In genomic region chr13:25171517-25172302, GRCh38 we compare ENCODE assay signal across 8 cellular contexts.
DNase-seq lines count a peak whose midpoint lies in the region; ATAC-seq and TF ChIP-seq lines count a peak whose summit lies in the region.

A gene with protein sequence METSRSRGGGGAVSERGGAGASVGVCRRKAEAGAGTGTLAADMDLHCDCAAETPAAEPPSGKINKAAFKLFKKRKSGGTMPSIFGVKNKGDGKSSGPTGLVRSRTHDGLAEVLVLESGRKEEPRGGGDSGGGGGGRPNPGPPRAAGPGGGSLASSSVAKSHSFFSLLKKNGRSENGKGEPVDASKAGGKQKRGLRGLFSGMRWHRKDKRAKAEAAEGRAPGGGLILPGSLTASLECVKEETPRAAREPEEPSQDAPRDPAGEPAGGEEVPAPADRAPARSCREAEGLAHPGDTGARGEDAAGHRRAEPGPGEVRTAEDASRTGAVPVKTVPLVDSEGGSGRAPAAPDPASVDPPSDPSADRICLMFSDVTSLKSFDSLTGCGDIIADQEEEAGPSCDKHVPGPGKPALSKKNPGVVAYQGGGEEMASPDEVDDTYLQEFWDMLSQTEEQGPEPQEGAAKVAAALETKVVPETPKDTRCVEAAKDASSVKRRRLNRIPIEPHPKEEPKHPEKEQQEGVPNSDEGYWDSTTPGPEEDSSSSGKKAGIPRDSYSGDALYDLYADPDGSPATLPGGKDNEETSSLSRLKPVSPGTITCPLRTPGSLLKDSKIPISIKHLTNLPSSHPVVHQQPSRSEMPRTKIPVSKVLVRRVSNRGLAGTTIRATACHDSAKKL (minus strand): TSS chr13:25172288. CDS start chr13:25171619, 669 bp downstream.

- ATAC-seq in HG03280 (IDR thresholded peaks at IDR 0.05; ENCODE audit: unreplicated experiment) (no peak), GM21619 (IDR thresholded peaks at IDR 0.05; ENCODE audit: unreplicated experiment) (no peak)

- peak within 1 kb of the TSS; percentile 82 for H3K4me3 ChIP-seq in WERI-Rb-1 (ENCODE audit: low read depth, low read length)
- H3K4me3 ChIP-seq in foreskin fibroblast (ENCODE audit: low read depth in 1 of 2, low read length in 2 of 2) = peak within 1 kb of the TSS in 1 of 2 donors; percentile 15

- peaks cover 44% of the 10 kb centered on the region for H3K36me3 ChIP-seq in WERI-Rb-1

- no peaks in the 10 kb centered on the region for H3K27me3 ChIP-seq in WERI-Rb-1 (ENCODE audit: insufficient read depth, low read depth, severe bottlenecking)

- no peaks in the 10 kb centered on the region for H3K9me3 ChIP-seq in WERI-Rb-1 (ENCODE audit: severe bottlenecking)

- H3K27ac ChIP-seq in WERI-Rb-1 = peak within 1 kb of the TSS; percentile 97

- TF ChIP-seq CTCF in WERI-Rb-1 (IDR thresholded peaks at IDR 0.05; ENCODE audit: low read depth, low read length) (no peak), foreskin fibroblast (IDR thresholded peaks at IDR 0.05; ENCODE audit: low read depth, low read length) (no peak)

- peak; percentile 42 for DNase-seq in stimulated activated CD4-positive, alpha-beta T cell treated with anti-CD3 and anti-CD28 coated beads, Interleukin-15, amount 100 ng/mL, for 24 hours
- no peak for DNase-seq in stimulated activated CD4-positive, alpha-beta T cell treated with anti-CD3 and anti-CD28 coated beads, Interleukin-12 subunit alpha, Interleukin-12 subunit beta, amount 100 ng/mL, for 4 hours
- DNase-seq in WERI-Rb-1 (peak; percentile 99), foreskin fibroblast (peak; percentile 7 to 47), pons (ENCODE audit: low spot score) (peak; percentile 91), iPS-NIHi7 (ENCODE audit: extremely low spot score) (no peak)

Comparison
In these comparisons a context has a peak if more than half of its experiments do, and no peak if none do; other contexts are left out.
1. DNase-seq: peak in stimulated activated CD4-positive, alpha-beta T cell treated with anti-CD3 and anti-CD28 coated beads, Interleukin-15, amount 100 ng/mL, for 24 hours (single experiment), WERI-Rb-1 (single experiment), foreskin fibroblast (2 of 2) and pons (single experiment); none in stimulated activated CD4-positive, alpha-beta T cell treated with anti-CD3 and anti-CD28 coated beads, Interleukin-12 subunit alpha, Interleukin-12 subunit beta, amount 100 ng/mL, for 4 hours (single experiment) and iPS-NIHi7 (single experiment).